ENCODE assay signal across 14 cellular contexts in the genomic region with DNA sequence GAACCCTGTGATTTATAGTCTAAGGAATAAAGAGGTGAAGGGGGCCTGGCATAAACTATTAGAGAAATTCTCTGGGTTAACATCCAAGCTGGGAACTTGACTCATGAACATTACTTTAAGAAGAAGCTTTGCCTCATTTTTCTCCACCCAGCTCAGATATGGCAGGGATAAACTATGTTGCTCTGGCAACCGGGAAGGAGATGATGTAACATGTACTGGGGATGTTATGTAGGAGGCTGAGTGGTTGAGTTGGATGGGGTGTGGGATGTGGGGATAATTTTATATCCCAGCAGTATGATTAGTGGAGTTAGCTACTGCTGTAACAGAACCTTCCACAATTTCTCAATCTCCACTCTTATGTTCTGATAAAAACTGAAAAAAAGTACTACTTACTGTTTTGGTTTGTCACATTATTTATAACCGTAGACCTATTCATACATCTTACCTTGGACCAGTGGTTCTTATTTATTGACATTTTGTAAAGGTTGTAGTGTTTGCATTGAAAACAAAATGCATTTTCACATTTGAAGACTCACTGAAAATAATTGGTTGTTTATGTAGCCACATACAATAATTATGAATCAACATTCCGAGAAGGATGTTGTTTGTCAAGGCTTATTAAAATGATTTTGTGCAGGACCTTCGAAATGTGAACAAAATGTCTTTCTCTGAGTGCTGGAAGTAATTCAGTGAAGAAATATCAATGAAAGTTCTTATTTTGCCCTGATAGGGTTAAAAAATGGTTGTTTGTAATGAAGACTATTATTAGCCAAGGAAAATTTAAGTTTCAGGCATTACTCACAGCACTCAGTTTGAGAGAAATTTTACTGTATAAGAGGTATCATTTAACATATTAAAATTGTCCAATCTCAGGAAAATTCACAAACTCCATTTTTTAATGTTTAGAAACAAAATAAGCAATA.
DNase-seq lines count a peak whose midpoint lies in the region; ATAC-seq and TF ChIP-seq lines count a peak whose summit lies in the region.
"Had no signal": no experiment of that assay in that cellular context is flagged by ENCODE, and none has a peak within 500 bp of the region (broad histone marks: within the 10 kb centered on the region; RNA-seq: fewer than 3 reads in every experiment).

No MANE protein-coding gene starts in this region.

- DNase-seq in GM03348 (ENCODE audit: low spot score) (peak; percentile 81), fibroblast of peridontal ligament (ENCODE audit: extremely low read depth) (peak; percentile 81), putamen (ENCODE audit: low spot score) (peak; percentile 79), LoVo (ENCODE audit: low spot score) (no peak), SKM-1 treated with dmso at 0.1 percent for 144 hours (lab: John Stamatoyannopoulos, UW; ENCODE audit: unreplicated experiment) (no peak)
- DNase-seq: activated gamma-delta T cell; GF-D8; H9; right lobe of liver; SJCRH30; stimulated activated naive CD4-positive, alpha-beta T cell treated with Interleukin-2 at 50 U/mL for 16 hours had no signal

- ATAC-seq in SK-N-SH treated with all-trans-retinoic acid at 6 μM for 48 hours (peak; percentile 89), GM19035 (IDR thresholded peaks at IDR 0.05; ENCODE audit: unreplicated experiment) (no peak), GM18873 (IDR thresholded peaks at IDR 0.05; ENCODE audit: low FRiP score, unreplicated experiment) (no peak)
- ATAC-seq: right lobe of liver had no signal

TF ChIP-seq in SK-N-SH treated with all-trans-retinoic acid at 6 μM for 48 hours, 23 proteins besides CTCF, POLR2A, EP300 and RAD21:
- TF ChIP-seq GLIS3 (CRISPR knock-in tag; IDR thresholded peaks at IDR 0.05) (no peak), SNAI2 (CRISPR knock-in tag; IDR thresholded peaks at IDR 0.05) (no peak), TOX (CRISPR knock-in tag; IDR thresholded peaks at IDR 0.05; ENCODE audit: borderline replicate concordance) (peak; percentile 84), ZC3H10 (CRISPR knock-in tag; IDR thresholded peaks at IDR 0.05) (peak; percentile 75; the same call in 1 of the 2 replicates), TCF4 (CRISPR knock-in tag; IDR thresholded peaks at IDR 0.05; ENCODE audit: borderline replicate concordance) (no peak), ZNF8 (CRISPR knock-in tag; IDR thresholded peaks at IDR 0.05) (no peak)
- TF ChIP-seq, protein P1, sequence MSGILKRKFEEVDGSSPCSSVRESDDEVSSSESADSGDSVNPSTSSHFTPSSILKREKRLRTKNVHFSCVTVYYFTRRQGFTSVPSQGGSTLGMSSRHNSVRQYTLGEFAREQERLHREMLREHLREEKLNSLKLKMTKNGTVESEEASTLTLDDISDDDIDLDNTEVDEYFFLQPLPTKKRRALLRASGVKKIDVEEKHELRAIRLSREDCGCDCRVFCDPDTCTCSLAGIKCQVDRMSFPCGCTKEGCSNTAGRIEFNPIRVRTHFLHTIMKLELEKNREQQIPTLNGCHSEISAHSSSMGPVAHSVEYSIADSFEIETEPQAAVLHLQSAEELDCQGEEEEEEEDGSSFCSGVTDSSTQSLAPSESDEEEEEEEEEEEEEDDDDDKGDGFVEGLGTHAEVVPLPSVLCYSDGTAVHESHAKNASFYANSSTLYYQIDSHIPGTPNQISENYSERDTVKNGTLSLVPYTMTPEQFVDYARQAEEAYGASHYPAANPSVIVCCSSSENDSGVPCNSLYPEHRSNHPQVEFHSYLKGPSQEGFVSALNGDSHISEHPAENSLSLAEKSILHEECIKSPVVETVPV (CRISPR knock-in tag; IDR thresholded peaks at IDR 0.05) = no peak
- TF ChIP-seq, protein P2, sequence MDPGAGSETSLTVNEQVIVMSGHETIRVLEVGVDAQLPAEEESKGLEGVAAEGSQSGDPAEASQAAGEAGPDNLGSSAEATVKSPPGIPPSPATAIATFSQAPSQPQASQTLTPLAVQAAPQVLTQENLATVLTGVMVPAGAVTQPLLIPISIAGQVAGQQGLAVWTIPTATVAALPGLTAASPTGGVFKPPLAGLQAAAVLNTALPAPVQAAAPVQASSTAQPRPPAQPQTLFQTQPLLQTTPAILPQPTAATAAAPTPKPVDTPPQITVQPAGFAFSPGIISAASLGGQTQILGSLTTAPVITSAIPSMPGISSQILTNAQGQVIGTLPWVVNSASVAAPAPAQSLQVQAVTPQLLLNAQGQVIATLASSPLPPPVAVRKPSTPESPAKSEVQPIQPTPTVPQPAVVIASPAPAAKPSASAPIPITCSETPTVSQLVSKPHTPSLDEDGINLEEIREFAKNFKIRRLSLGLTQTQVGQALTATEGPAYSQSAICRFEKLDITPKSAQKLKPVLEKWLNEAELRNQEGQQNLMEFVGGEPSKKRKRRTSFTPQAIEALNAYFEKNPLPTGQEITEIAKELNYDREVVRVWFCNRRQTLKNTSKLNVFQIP (CRISPR knock-in tag; IDR thresholded peaks at IDR 0.05; ENCODE audit: borderline replicate concordance, low read depth) = no peak

Comparison
In these comparisons a context has a peak if more than half of its experiments do, and no peak if none do; other contexts are left out.
1. DNase-seq: peak in GM03348 (single experiment), fibroblast of peridontal ligament (single experiment) and putamen (single experiment); none in LoVo (single experiment) and SKM-1 treated with dmso at 0.1 percent for 144 hours (single experiment).